10 cellular contexts compared by ENCODE assay signal in the genomic region with DNA sequence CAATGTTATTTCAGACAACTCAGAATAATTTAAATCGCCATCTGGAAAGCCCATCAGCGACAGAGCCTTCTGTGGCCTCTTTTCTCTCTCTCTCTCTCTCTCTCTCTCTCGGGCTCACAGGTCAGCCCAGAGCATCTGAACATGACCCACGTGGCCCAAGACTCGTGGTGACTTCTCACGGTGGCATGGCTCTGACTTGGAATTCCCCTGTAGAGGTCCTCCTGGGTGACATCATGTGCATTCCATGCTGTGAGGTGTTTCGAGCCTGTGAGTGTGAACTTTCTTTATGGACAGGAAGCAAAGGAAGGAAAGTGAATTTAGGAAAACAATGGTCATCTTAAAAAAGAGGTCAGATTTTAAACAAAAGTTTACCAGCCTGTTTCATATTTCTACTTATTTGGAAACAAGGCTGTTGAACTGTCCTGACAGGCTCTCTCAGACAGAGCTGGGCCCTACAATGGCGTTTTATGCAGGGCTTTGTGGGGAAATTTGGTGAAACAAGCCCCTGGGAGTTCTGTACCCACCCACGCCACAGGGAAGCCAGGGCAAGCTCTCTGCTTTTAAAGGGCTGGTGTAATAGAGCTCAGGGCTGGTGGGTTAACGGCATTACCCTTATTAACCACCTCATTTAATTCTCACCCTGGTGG.
DNase-seq lines count a peak whose midpoint lies in the region; ATAC-seq, FAIRE-seq and TF ChIP-seq lines count a peak whose summit lies in the region.
"Had no signal": no experiment of that assay in that cellular context is flagged by ENCODE, and none has a peak within 500 bp of the region (broad histone marks: within the 10 kb centered on the region; RNA-seq: fewer than 3 reads in every experiment).

No MANE protein-coding gene starts in this region.

- no peak overlapping the region for H3K4me2 ChIP-seq in IMR-90 (ENCODE audit: low read depth, low read length)

- H2AK9ac ChIP-seq in IMR-90 (replicated peaks; ENCODE audit: low read depth, low read length, poor library complexity), result no peak overlapping the region

- intact Hi-C loops in IMR-90 (cut with micrococcal nuclease) (no loop called here), mucosa of descending colon (cut with DNase I, micrococcal nuclease) (no loop called here)

- H3K9me1 ChIP-seq in IMR-90 (ENCODE audit: insufficient read depth, low read length), result no peaks in the 10 kb centered on the region

- no peak overlapping the region for H3K9ac ChIP-seq in IMR-90 (ENCODE audit: low read depth, low read length)

- no peak overlapping the region for H3K14ac ChIP-seq in IMR-90 (replicated peaks; ENCODE audit: low read depth, low read length)

- dilution Hi-C loops in IMR-90 (cut with HindIII; ENCODE audit: low sequenced_read_pairs, unreplicated experiment), result no loop called here

- no peak for TF ChIP-seq RAD21 in IMR-90 (IDR thresholded peaks at IDR 0.05; ENCODE audit: low read length)

- POLR2A ChIA-PET in IMR-90 (lab: Charles Lee; ENCODE audit: unreplicated experiment), result no interaction called here

- peaks cover 8% of the 10 kb centered on the region for H3K27me3 ChIP-seq in IMR-90 (ENCODE audit: control insufficient read depth, insufficient read depth, low read length)
- no peaks in the 10 kb centered on the region for H3K27me3 ChIP-seq in effector memory CD4-positive, alpha-beta T cell (replicated peaks; ENCODE audit: control insufficient read depth, insufficient read depth, low read length, poor library complexity, severe bottlenecking)

- TF ChIP-seq CTCF in GM12864 (IDR thresholded peaks at IDR 0.05; ENCODE audit: low read depth, low read length, missing control alignments) (no peak), IMR-90 (conservative IDR thresholded peaks at IDR 0.05; ENCODE audit: low read depth, low read length) (no peak), mucosa of descending colon (IDR thresholded peaks at IDR 0.05) (no peak)

- DNase-seq in GM12864 (ENCODE audit: low read depth) (peak; percentile 40), H54 (ENCODE audit: insufficient read length, low spot score) (peak; percentile 75), IMR-90 (peak; percentile 59), islet precursor cell (peak; percentile 74), inferior parietal cortex (ENCODE audit: extremely low spot score) (no peak), mucosa of descending colon (no peak)
- no peak for DNase-seq in effector memory CD4-positive, alpha-beta T cell

- H3K9me3 ChIP-seq in IMR-90 (ENCODE audit: control insufficient read depth, insufficient read depth, low read length) (no peaks in the 10 kb centered on the region), mucosa of descending colon (no peaks in the 10 kb centered on the region)
- no peaks in the 10 kb centered on the region for H3K9me3 ChIP-seq in effector memory CD4-positive, alpha-beta T cell (ENCODE audit: control insufficient read depth, low read length)

- H3K4me3 ChIP-seq in GM12864 (ENCODE audit: low read depth, low read length) (no peak overlapping the region), IMR-90 (ENCODE audit: insufficient read depth, low read depth, low read length) (no peak overlapping the region), mucosa of descending colon (no peak overlapping the region)
- no peak overlapping the region for H3K4me3 ChIP-seq in effector memory CD4-positive, alpha-beta T cell (ENCODE audit: insufficient read depth, low read depth, low read length, poor library complexity, severe bottlenecking)

- TF ChIP-seq POLR2A in H54 (IDR thresholded peaks at IDR 0.05; ENCODE audit: low read depth, low read length) (no peak), IMR-90 (IDR thresholded peaks at IDR 0.05; ENCODE audit: low read depth, low read length) (no peak)

- no peaks in the 10 kb centered on the region for H3K79me1 ChIP-seq in IMR-90 (ENCODE audit: low read depth in 1 of 2, low read length in 2 of 2)

- H4K20me1 ChIP-seq in IMR-90 (ENCODE audit: insufficient read depth, low read length), result no peaks in the 10 kb centered on the region

- H3K27ac ChIP-seq in IMR-90 (ENCODE audit: insufficient read depth, low read length), result no peak overlapping the region
- no peak overlapping the region for H3K27ac ChIP-seq in effector memory CD4-positive, alpha-beta T cell (ENCODE audit: insufficient read depth, low read length, poor library complexity, severe bottlenecking)
- H3K27ac ChIP-seq: C4-2B had no signal

- no peak overlapping the region for H3K56ac ChIP-seq in IMR-90 (ENCODE audit: extremely low read depth, insufficient read depth, low read length)

- H4K91ac ChIP-seq in IMR-90 (ENCODE audit: insufficient read depth, low read depth, low read length), result no peak overlapping the region

- no peak overlapping the region for H2BK5ac ChIP-seq in IMR-90 (ENCODE audit: low read depth, low read length, poor library complexity, severe bottlenecking)

- H3K23ac ChIP-seq in IMR-90 (ENCODE audit: low read depth, low read length), result no peak overlapping the region

- no peak overlapping the region for H4K5ac ChIP-seq in IMR-90 (ENCODE audit: low read depth, low read length)

- no peak overlapping the region for H4K8ac ChIP-seq in IMR-90 (ENCODE audit: low read depth in 2 of 2, low read length in 2 of 2)

- no TSS peak for BruUV-seq in IMR-90 (replicated peaks; lab: Mats Ljungman, UMichigan)

- H2AK5ac ChIP-seq in IMR-90 (ENCODE audit: low read depth, low read length), result no peak overlapping the region

- no peak overlapping the region for H3K4ac ChIP-seq in IMR-90 (ENCODE audit: low read depth, low read length)

- no peaks in the 10 kb centered on the region for H3K4me1 ChIP-seq in IMR-90 (ENCODE audit: control insufficient read depth, insufficient read depth, low read length)
- no peaks in the 10 kb centered on the region for H3K4me1 ChIP-seq in effector memory CD4-positive, alpha-beta T cell (ENCODE audit: control insufficient read depth, insufficient read depth, low read length, poor library complexity, severe bottlenecking)
- no peaks in the 10 kb centered on the region for H3K4me1 ChIP-seq in mucosa of descending colon (ENCODE audit: low read depth)

- no peaks in the 10 kb centered on the region for H3K36me3 ChIP-seq in IMR-90 (ENCODE audit: control insufficient read depth, insufficient read depth, low read length)
- no peaks in the 10 kb centered on the region for H3K36me3 ChIP-seq in effector memory CD4-positive, alpha-beta T cell (ENCODE audit: control insufficient read depth, insufficient read depth, low read length)
- no peaks in the 10 kb centered on the region for H3K36me3 ChIP-seq in mucosa of descending colon (ENCODE audit: low read depth)

- no peak overlapping the region for H2AFZ ChIP-seq in IMR-90 (replicated peaks; ENCODE audit: low read length, poor library complexity)

- no peak overlapping the region for H2BK15ac ChIP-seq in IMR-90 (ENCODE audit: low read depth, low read length)

- WGBS in IMR-90 (ENCODE audit: extremely low coverage in 2 of 2, insufficient read length in 1 of 2), 2 experiments, result no CpG with 5 or more reads among the region's 10 CpGs

- no peak overlapping the region for H3K18ac ChIP-seq in IMR-90 (ENCODE audit: low read depth, low read length)

- ATAC-seq in IMR-90 (ENCODE audit: low read depth), result no peak
- no peak for ATAC-seq in HG03025 (IDR thresholded peaks at IDR 0.05; ENCODE audit: low FRiP score, unreplicated experiment)
- ATAC-seq in mucosa of descending colon, result no peak
- ATAC-seq: right cardiac atrium had no signal

- in situ Hi-C loops in IMR-90 (cut with MboI; ENCODE audit: low sequenced_read_pairs), result no loop called here

- CTCF ChIA-PET in IMR-90 (lab: Yijun Ruan, JAX), result no interaction called here

- H2BK20ac ChIP-seq in IMR-90 (ENCODE audit: low read depth, low read length), result no peak overlapping the region

- no peak for FAIRE-seq in H54 (lab: Jason Lieb, UNC)

- H2BK120ac ChIP-seq in IMR-90 (ENCODE audit: low read depth, low read length), result no peak overlapping the region

TF ChIP-seq in IMR-90, 13 proteins besides CTCF, POLR2A, EP300 and RAD21:
- TF ChIP-seq USF2 (IDR thresholded peaks at IDR 0.05; ENCODE audit: low read depth, low read length), result 0 out of 2 replicates have a peak, but pooled peaks have one; percentile 32
- TF ChIP-seq MAFK (IDR thresholded peaks at IDR 0.05; ENCODE audit: low read depth, low read length), result no peak
- TF ChIP-seq MXI1 (IDR thresholded peaks at IDR 0.05; ENCODE audit: borderline replicate concordance, low read depth, low read length), result no peak
- TF ChIP-seq NFE2L2 (IDR thresholded peaks at IDR 0.05; ENCODE audit: low read depth, low read length), result no peak

Comparison
In these comparisons a context has a peak if more than half of its experiments do, and no peak if none do; other contexts are left out.
1. DNase-seq: peak in GM12864 (single experiment), H54 (single experiment), IMR-90 (single experiment) and islet precursor cell (single experiment); none in inferior parietal cortex (single experiment), effector memory CD4-positive, alpha-beta T cell (0 of 3) and mucosa of descending colon (0 of 3).